ENCODE assay signal across 13 cellular contexts in genomic region chr6:116385911-116386310, GRCh38. TPM values are rescaled to one million over a fixed set of nuclear protein-coding genes. Genes with fewer than 3 reads are reported as not detected.
DNase-seq lines count a peak whose midpoint lies in the region; ATAC-seq and TF ChIP-seq lines count a peak whose summit lies in the region.
"Had no signal": no experiment of that assay in that cellular context is flagged by ENCODE, and none has a peak within 500 bp of the region (broad histone marks: within the 10 kb centered on the region; RNA-seq: fewer than 3 reads in every experiment).

No MANE protein-coding gene starts in this region.

- DNase-seq in HCT116 (ENCODE audit: low read depth, low spot score), result no peak
- DNase-seq in adipocyte (ENCODE audit: low read depth), result peak; percentile 37
- DNase-seq in hepatocyte (ENCODE audit: low spot score), result no peak
- no peak for DNase-seq in suprapubic skin (ENCODE audit: low spot score in 2 of 2)
- no peak for DNase-seq in NCI-H1417 treated with DMSO at 0.1 percent for 48 hours (lab: John Stamatoyannopoulos, UW)
- DNase-seq in NK-92 treated with Interleukin-12 subunit alpha and Interleukin-12 subunit beta, amount 100 ng/mL, for 24 hours (lab: John Stamatoyannopoulos, UW), result no peak
- DNase-seq in amniotic stem cell (lab: John Stamatoyannopoulos, UW), result no peak
- DNase-seq: activated CD8-positive, alpha-beta T cell treated with anti-CD3 and anti-CD28 coated beads, Interleukin-2, amount 10 ng/mL, durations not matched to agents 7 days and 5 days; DND-41; hippocampal formation; NCI-H1694 had no signal

- no TSS peak for BruUV-seq in HCT116 (replicated peaks; lab: Mats Ljungman, UMichigan)

- POLR2A ChIA-PET in HCT116 (lab: Charles Lee), result interaction anchor here (0.8 kb wide), 1 partner anchor 17 kb away, joined by 3 read pairs; no protein-coding TSS in a partner anchor

- H2AFZ ChIP-seq in HCT116 (ENCODE audit: low read depth, low read length, poor library complexity, severe bottlenecking) (no peak overlapping the region), hepatocyte (no peak overlapping the region)

- RAD21 ChIA-PET in HCT116 (lab: Charles Lee; ENCODE audit: low non-redundant PET in 1 of 2, low total read pairs in 2 of 2, uncharacterized antibody in 2 of 2, unreplicated experiment in 2 of 2), result no interaction called here

- H3K36me3 ChIP-seq in HCT116 (ENCODE audit: control insufficient read depth in 1 of 2, insufficient read depth in 2 of 2, low read length in 2 of 2) (no peaks in the 10 kb centered on the region), adipocyte (ENCODE audit: control insufficient read depth, insufficient read depth, low read length, severe bottlenecking) (no peaks in the 10 kb centered on the region), hepatocyte (replicated peaks; ENCODE audit: insufficient read depth, low read depth) (no peaks in the 10 kb centered on the region), suprapubic skin (no peaks in the 10 kb centered on the region)

- TF ChIP-seq RAD21 in HCT116 (IDR thresholded peaks at IDR 0.05; ENCODE audit: low read depth), result no peak

- no peaks in the 10 kb centered on the region for H3K9me3 ChIP-seq in HCT116 (ENCODE audit: control insufficient read depth in 1 of 2, insufficient read depth in 1 of 2, low read depth in 1 of 2, low read length in 2 of 2)
- H3K9me3 ChIP-seq in adipocyte (ENCODE audit: control insufficient read depth, low read length), result no peaks in the 10 kb centered on the region
- no peaks in the 10 kb centered on the region for H3K9me3 ChIP-seq in hepatocyte (ENCODE audit: low read depth)
- H3K9me3 ChIP-seq in suprapubic skin, result no peaks in the 10 kb centered on the region

- H4K20me1 ChIP-seq in HCT116 (ENCODE audit: insufficient read depth) (no peaks in the 10 kb centered on the region), hepatocyte (ENCODE audit: insufficient read depth, poor library complexity, severe bottlenecking) (peaks cover 3% of the 10 kb centered on the region)

- ATAC-seq in HCT116, result no peak
- no peak for ATAC-seq in HG03025 (IDR thresholded peaks at IDR 0.05; ENCODE audit: low FRiP score, unreplicated experiment)
- ATAC-seq: activated CD8-positive, alpha-beta T cell treated with anti-CD3 and anti-CD28 coated beads, Interleukin-2, amount 10 ng/mL, durations not matched to agents 7 days and 5 days had no signal

- CTCF ChIA-PET in HCT116 (lab: Charles Lee), result no interaction called here

- no peak for TF ChIP-seq EP300 in suprapubic skin (IDR thresholded peaks at IDR 0.05)

- H3K9me2 ChIP-seq in HCT116 (ENCODE audit: insufficient read depth), result no peaks in the 10 kb centered on the region
- H3K9me2 ChIP-seq in hepatocyte (replicated peaks; ENCODE audit: insufficient read depth), result no peaks in the 10 kb centered on the region

- 0 out of 4 replicates have a peak overlapping the region, but pooled peaks of 1 of the 2 experiments have one; percentile 3 for H3K4me3 ChIP-seq in HCT116 (replicated peaks in 1 of 2; ENCODE audit: low read depth in 1 of 2, low read length in 2 of 2)
- peak overlapping the region; percentile 54 for H3K4me3 ChIP-seq in adipocyte (ENCODE audit: low read length)
- H3K4me3 ChIP-seq in hepatocyte, result no peak overlapping the region
- H3K4me3 ChIP-seq in suprapubic skin, result no peak overlapping the region

- H3K9ac ChIP-seq in HCT116 (ENCODE audit: low read length), result peak overlapping the region; percentile 34
- peak overlapping the region; percentile 32 for H3K9ac ChIP-seq in adipocyte (ENCODE audit: low read length)

- no peak for TF ChIP-seq CTCF in HCT116 (IDR thresholded peaks at IDR 0.05 in 2 of 3, conservative IDR thresholded peaks at IDR 0.05 in 1 of 3; ENCODE audit: borderline replicate concordance in 1 of 3, insufficient read depth in 1 of 3, low read depth in 2 of 3, low read length in 2 of 3)
- TF ChIP-seq CTCF in hepatocyte (IDR thresholded peaks at IDR 0.05; ENCODE audit: poor library complexity), result no peak
- TF ChIP-seq CTCF in suprapubic skin (IDR thresholded peaks at IDR 0.05), result no peak

- H3K27ac ChIP-seq in HCT116 (ENCODE audit: low read depth, low read length) (peak overlapping the region; percentile 53; the same call in 1 of the 2 replicates), hepatocyte (peak overlapping the region; percentile 68), suprapubic skin (peak overlapping the region; percentile 5)
- H3K27ac ChIP-seq: C4-2B had no signal

- no peak for TF ChIP-seq POLR2A in HCT116 (IDR thresholded peaks at IDR 0.05; ENCODE audit: borderline replicate concordance, extremely low read depth, insufficient read depth, insufficient read length)
- TF ChIP-seq POLR2A in suprapubic skin (IDR thresholded peaks at IDR 0.05), result no peak

- H3K4me2 ChIP-seq in HCT116 (ENCODE audit: low read length), result peak overlapping the region; percentile 52
- no peak overlapping the region for H3K4me2 ChIP-seq in hepatocyte

- intact Hi-C loops in HCT116 (cut with micrococcal nuclease), result no loop called here

- no peaks in the 10 kb centered on the region for H3K27me3 ChIP-seq in HCT116 (ENCODE audit: insufficient read depth, low read length)
- no peaks in the 10 kb centered on the region for H3K27me3 ChIP-seq in adipocyte (replicated peaks; ENCODE audit: control insufficient read depth, insufficient read depth, low read length)
- H3K27me3 ChIP-seq in hepatocyte, result no peaks in the 10 kb centered on the region
- H3K27me3 ChIP-seq in suprapubic skin, result no peaks in the 10 kb centered on the region

- H3K79me2 ChIP-seq in HCT116 (ENCODE audit: insufficient read depth, low read length), result peaks cover 38% of the 10 kb centered on the region
- peaks cover 84% of the 10 kb centered on the region for H3K79me2 ChIP-seq in hepatocyte

- H3K4me1 ChIP-seq in HCT116 (ENCODE audit: control insufficient read depth in 1 of 2, insufficient read depth in 2 of 2, low read length in 2 of 2) (peaks cover 23 to 44% of the 10 kb centered on the region in 2 experiments), adipocyte (ENCODE audit: control insufficient read depth, insufficient read depth, low read length) (peaks cover 60% of the 10 kb centered on the region), hepatocyte (ENCODE audit: insufficient read depth) (peaks cover 19% of the 10 kb centered on the region), suprapubic skin (peaks cover 40% of the 10 kb centered on the region)

TF ChIP-seq in HCT116, 20 proteins besides CTCF, POLR2A, EP300 and RAD21:
- TF ChIP-seq FOSL1 (IDR thresholded peaks at IDR 0.05; ENCODE audit: low read depth) (no peak), EGR1 (IDR thresholded peaks at IDR 0.05; ENCODE audit: low read depth) (no peak), EZH2phosphoT487 (IDR thresholded peaks at IDR 0.05; ENCODE audit: borderline replicate concordance) (no peak), POLR2AphosphoS5 (IDR thresholded peaks at IDR 0.05; ENCODE audit: low read depth, low read length) (no peak), TCF7L2 (IDR thresholded peaks at IDR 0.05; ENCODE audit: borderline replicate concordance, extremely low read depth, insufficient read depth, insufficient read length) (no peak), ELF1 (IDR thresholded peaks at IDR 0.05; ENCODE audit: borderline replicate concordance, low read depth) (no peak), SIN3A (IDR thresholded peaks at IDR 0.05; ENCODE audit: low read depth) (no peak), EZH2 (IDR thresholded peaks at IDR 0.05) (no peak), CBX3 (IDR thresholded peaks at IDR 0.05; ENCODE audit: low read depth) (no peak), ZNF274 (IDR thresholded peaks at IDR 0.05; ENCODE audit: low read depth, low read length) (no peak), SRF (IDR thresholded peaks at IDR 0.05; ENCODE audit: low read depth) (no peak), ZFX (IDR thresholded peaks at IDR 0.05) (no peak), SP1 (IDR thresholded peaks at IDR 0.05; ENCODE audit: low read depth) (no peak), YY1 (IDR thresholded peaks at IDR 0.05; ENCODE audit: extremely low read depth, insufficient replicate concordance, low read depth, low read length) (no peak), JUND (IDR thresholded peaks at IDR 0.05) (no peak)
- TF ChIP-seq, protein P1, sequence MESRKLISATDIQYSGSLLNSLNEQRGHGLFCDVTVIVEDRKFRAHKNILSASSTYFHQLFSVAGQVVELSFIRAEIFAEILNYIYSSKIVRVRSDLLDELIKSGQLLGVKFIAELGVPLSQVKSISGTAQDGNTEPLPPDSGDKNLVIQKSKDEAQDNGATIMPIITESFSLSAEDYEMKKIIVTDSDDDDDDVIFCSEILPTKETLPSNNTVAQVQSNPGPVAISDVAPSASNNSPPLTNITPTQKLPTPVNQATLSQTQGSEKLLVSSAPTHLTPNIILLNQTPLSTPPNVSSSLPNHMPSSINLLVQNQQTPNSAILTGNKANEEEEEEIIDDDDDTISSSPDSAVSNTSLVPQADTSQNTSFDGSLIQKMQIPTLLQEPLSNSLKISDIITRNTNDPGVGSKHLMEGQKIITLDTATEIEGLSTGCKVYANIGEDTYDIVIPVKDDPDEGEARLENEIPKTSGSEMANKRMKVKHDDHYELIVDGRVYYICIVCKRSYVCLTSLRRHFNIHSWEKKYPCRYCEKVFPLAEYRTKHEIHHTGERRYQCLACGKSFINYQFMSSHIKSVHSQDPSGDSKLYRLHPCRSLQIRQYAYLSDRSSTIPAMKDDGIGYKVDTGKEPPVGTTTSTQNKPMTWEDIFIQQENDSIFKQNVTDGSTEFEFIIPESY (IDR thresholded peaks at IDR 0.05; ENCODE audit: extremely low read depth, insufficient replicate concordance, low read length), result no peak
- TF ChIP-seq, protein P2, sequence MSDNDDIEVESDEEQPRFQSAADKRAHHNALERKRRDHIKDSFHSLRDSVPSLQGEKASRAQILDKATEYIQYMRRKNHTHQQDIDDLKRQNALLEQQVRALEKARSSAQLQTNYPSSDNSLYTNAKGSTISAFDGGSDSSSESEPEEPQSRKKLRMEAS (IDR thresholded peaks at IDR 0.05), result no peak
- TF ChIP-seq, protein P3, sequence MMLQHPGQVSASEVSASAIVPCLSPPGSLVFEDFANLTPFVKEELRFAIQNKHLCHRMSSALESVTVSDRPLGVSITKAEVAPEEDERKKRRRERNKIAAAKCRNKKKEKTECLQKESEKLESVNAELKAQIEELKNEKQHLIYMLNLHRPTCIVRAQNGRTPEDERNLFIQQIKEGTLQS (IDR thresholded peaks at IDR 0.05), result no peak

RNA-seq across cellular contexts. Expression of gene DSE, which starts 15.2 kb away (rescaled TPM):
- total RNA-seq in HCT116 (2021; ENCODE audit: unreplicated experiment) (38.5 TPM), hepatocyte (36.9 and 45.0 TPM in 2 replicates), suprapubic skin (10 to 100 TPM; 36.0 to 40.0 (median 37.2) TPM)
- polyA plus RNA-seq in HCT116 (2012), result 16.8 and 17.3 TPM in 2 replicates
- polyA plus RNA-seq in hepatocyte, result 19.9 and 22.4 TPM in 2 replicates

Comparison
In these comparisons a context has a peak if more than half of its experiments do, and no peak if none do; other contexts are left out.
1. H3K27ac ChIP-seq: peak in every context shown above with its lines; median percentile 68 in hepatocyte; 53 in HCT116; 5 in suprapubic skin.